ENCODE assay signal across 8 cellular contexts in the genomic region with DNA sequence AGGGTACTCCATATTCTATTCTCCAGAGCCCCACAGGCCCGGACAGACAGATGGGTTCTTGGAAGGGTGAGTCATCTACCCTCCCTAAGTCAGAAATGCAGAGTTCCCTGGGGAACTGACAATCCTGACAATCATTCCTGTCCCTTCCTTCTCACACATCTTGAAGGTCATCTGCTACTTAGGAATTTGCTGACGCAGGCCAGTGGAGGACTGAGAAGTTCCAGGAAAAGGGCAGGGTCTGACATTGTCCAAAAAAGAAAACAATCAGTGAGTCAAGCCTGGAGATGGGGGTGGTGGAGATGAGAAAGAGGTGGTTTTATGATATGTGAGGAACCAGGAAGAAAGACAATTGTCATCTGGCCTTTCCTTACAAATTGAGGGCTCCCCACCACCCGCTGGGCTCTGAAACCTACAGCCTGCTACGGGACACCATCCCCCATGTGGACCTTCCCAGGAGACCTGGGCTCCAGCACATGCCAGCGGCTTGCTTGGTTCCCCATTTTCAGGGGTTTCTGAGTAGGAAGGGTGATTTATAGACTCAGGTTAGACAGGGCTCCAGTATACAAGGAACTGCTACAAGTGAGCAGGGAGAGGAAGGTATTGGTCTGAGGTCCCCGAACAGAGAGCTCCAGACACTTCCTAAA. TPM values are rescaled to one million over a fixed set of nuclear protein-coding genes. Genes with fewer than 3 reads are reported as not detected.
DNase-seq lines count a peak whose midpoint lies in the region; ATAC-seq and TF ChIP-seq lines count a peak whose summit lies in the region.

No MANE protein-coding gene starts in this region.

- POLR2A ChIA-PET in GM10248 (lab: Yijun Ruan, JAX), result no interaction called here

- ATAC-seq in GM21360 (IDR thresholded peaks at IDR 0.05; ENCODE audit: unreplicated experiment) (peak; percentile 8), omental fat pad (ENCODE audit: low FRiP score) (peak; percentile 80)

- in situ Hi-C loops in G401 (cut with HindIII; ENCODE audit: low sequenced_read_pairs), result no loop called here

- no peak for TF ChIP-seq CTCF in epithelial cell of esophagus (IDR thresholded peaks at IDR 0.05; ENCODE audit: insufficient read depth, low read depth, low read length, missing control alignments)
- no peak for TF ChIP-seq CTCF in omental fat pad (IDR thresholded peaks at IDR 0.05)
- TF ChIP-seq CTCF in GM10248 (IDR thresholded peaks at IDR 0.05; ENCODE audit: control extremely low read depth, extremely low read depth, low read depth, missing control alignments), result no peak

- CTCF ChIA-PET in GM10248 (lab: Yijun Ruan, JAX), result interaction anchor here (0.9 to 15.2 kb wide), 2 partner anchors 16 kb away, joined by 3 to 265 read pairs; partner anchors contain the start of gene CD59

- DNase-seq in NOMO-1 (lab: John Stamatoyannopoulos, UW; ENCODE audit: unreplicated experiment in 2 of 2) (peak; percentile 24 to 55), epithelial cell of esophagus (ENCODE audit: low read depth) (peak; percentile 86), omental fat pad (ENCODE audit: low spot score) (no peak), G401 (ENCODE audit: low spot score) (no peak), SHP77 (lab: John Stamatoyannopoulos, UW) (no peak), NCI-H345 (lab: John Stamatoyannopoulos, UW) (no peak), GM10248 (ENCODE audit: extremely low spot score) (no peak)

- no peak overlapping the region for H3K4me3 ChIP-seq in epithelial cell of esophagus (ENCODE audit: low read length)

RNA-seq across cellular contexts. Expression of gene CD59, which starts 12.9 kb away (rescaled TPM):
- 100 to 1,000 TPM; 327 to 685 (median 490) TPM for total RNA-seq in omental fat pad
- total RNA-seq in G401 (2014; rRNA removed; shearing (Covaris generic)), result 50.9 and 76.4 TPM in 2 replicates

RNA-seq across cellular contexts. Expression of gene C11orf91, which starts 22.7 kb away (rescaled TPM):
- not detected for total RNA-seq in omental fat pad
- not detected in 2 replicates for total RNA-seq in G401 (2014; rRNA removed; shearing (Covaris generic))

RNA-seq across cellular contexts. Expression of gene FBXO3, which starts 51.0 kb away (rescaled TPM):
- 10 to 100 TPM; 23.0 to 55.8 (median 30.8) TPM for total RNA-seq in omental fat pad
- total RNA-seq in G401 (2014; rRNA removed; shearing (Covaris generic)), result 16.7 and 25.5 TPM in 2 replicates

Comparison
In these comparisons a context has a peak if more than half of its experiments do, and no peak if none do; other contexts are left out.
1. DNase-seq: peak in NOMO-1 (2 of 2) and epithelial cell of esophagus (single experiment); none in omental fat pad (single experiment), G401 (single experiment), SHP77 (0 of 2), NCI-H345 (single experiment) and GM10248 (single experiment).